Comparison of ENCODE assay signal across 22 cellular contexts in the genomic region with DNA sequence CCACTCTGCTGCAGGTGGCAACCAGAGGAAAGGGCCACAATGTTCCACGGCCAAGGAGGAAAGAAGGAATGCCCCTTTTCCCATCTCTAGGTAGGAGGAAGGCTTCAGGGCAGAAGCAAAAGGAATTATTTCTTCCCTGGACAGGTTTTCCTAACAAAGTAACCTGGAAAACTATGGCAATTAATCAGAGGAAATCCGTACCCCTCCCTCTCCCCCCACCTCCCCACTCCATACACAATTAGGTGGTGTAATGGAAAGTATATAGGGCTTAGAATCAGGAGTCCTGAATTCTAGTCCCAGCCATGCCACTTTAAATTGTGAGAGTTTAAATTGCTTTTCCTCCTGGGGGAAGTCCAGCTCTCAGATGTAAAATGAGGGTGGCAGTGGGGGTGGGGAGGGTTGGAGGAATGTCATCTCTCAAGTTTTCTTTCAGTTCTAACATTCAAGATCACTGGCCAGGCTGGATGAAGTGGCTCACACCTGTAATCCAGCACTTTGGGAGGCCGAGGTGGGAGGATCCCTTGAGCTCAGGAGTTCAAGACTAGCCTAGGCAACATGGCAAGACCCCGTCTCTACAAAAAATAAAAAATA. TPM values are rescaled to one million over a fixed set of nuclear protein-coding genes. Genes with fewer than 3 reads are reported as not detected.
A peak's percentile ranks its signal among the peaks of the same experiment; 100 is the strongest.
DNase-seq lines count a peak whose midpoint lies in the region; ATAC-seq, FAIRE-seq and TF ChIP-seq lines count a peak whose summit lies in the region.
"Had no signal": no experiment of that assay in that cellular context is flagged by ENCODE, and none has a peak within 500 bp of the region (broad histone marks: within the 10 kb centered on the region; RNA-seq: fewer than 3 reads in every experiment).

No MANE protein-coding gene starts in this region.

- no peaks in the 10 kb centered on the region for H3K9me3 ChIP-seq in A549
- H3K9me3 ChIP-seq in HEK293 (ENCODE audit: control insufficient read depth, insufficient read depth, low read depth, low read length) = no peaks in the 10 kb centered on the region
- no peaks in the 10 kb centered on the region for H3K9me3 ChIP-seq in neural cell (ENCODE audit: low read length)
- H3K9me3 ChIP-seq: ascending aorta, gastroesophageal sphincter, uterus had no signal

- no peak overlapping the region for H2AFZ ChIP-seq in neural cell (ENCODE audit: low read depth, low read length)

- no peak overlapping the region for H3K9ac ChIP-seq in neural cell (ENCODE audit: low read length)

- no peaks in the 10 kb centered on the region for H3K9me2 ChIP-seq in neural cell (ENCODE audit: insufficient read depth, low read length)

- no peak for TF ChIP-seq POLR2A in A549 (IDR thresholded peaks at IDR 0.05; ENCODE audit: low read length)

- DNase-seq in A549 (ENCODE audit: low read depth in 1 of 2, low spot score in 1 of 2) (no peak), NCI-H1092 (lab: John Stamatoyannopoulos, UW) (no peak), NOMO-1 treated with DMSO at 0.1 percent for 48 hours (lab: John Stamatoyannopoulos, UW; ENCODE audit: unreplicated experiment) (no peak)
- DNase-seq in activated T-cell treated with anti-CD3 and anti-CD28 coated beads, Interleukin-2, amount 50 U/mL, for 24 hours = no peak
- DNase-seq in activated CD4-positive, alpha-beta T cell treated with anti-CD3 and anti-CD28 coated beads for 4 hours = no peak
- DNase-seq: DMS 273 treated with DMSO at 0.1 percent for 48 hours, NCI-H1694, SHP77 treated with DMSO at 0.1 percent for 48 hours had no signal

- H4K20me1 ChIP-seq in neural cell (ENCODE audit: insufficient read depth) = no peaks in the 10 kb centered on the region

- 49% methylated on average over 4 of the region's 4 CpGs for WGBS in A549 (ENCODE audit: missing lambda C conversion rate)

- H3K27ac ChIP-seq in A549 (no peak overlapping the region; a peak in 1 of 6 replicates), HEK293 (ENCODE audit: extremely low read depth, low read depth, low read length) (no peak overlapping the region), neural cell (ENCODE audit: low read length) (no peak overlapping the region)
- H3K27ac ChIP-seq: ascending aorta had no signal

- peaks cover 57% of the 10 kb centered on the region for H3K4me1 Mint-ChIP-seq in brain
- H3K4me1 Mint-ChIP-seq in activated T-cell treated with anti-CD3 and anti-CD28 coated beads, Interleukin-2, amount 50 U/mL, for 24 hours (ENCODE audit: low read depth) = peaks cover 45% of the 10 kb centered on the region

- no peak overlapping the region for H3K27ac Mint-ChIP-seq in brain
- H3K27ac Mint-ChIP-seq in activated T-cell treated with anti-CD3 and anti-CD28 coated beads, Interleukin-2, amount 50 U/mL, for 24 hours = no peak overlapping the region
- H3K27ac Mint-ChIP-seq: activated CD4-positive, alpha-beta T cell treated with anti-CD3 and anti-CD28 coated beads for 36 hours; activated naive CD4-positive, alpha-beta T cell treated with anti-CD3 and anti-CD28 coated beads for 36 hours; activated T-cell treated with anti-CD3 and anti-CD28 coated beads, Interleukin-2, amount 50 U/mL, for 72 hours had no signal

- no peaks in the 10 kb centered on the region for H3F3A ChIP-seq in neural cell (ENCODE audit: insufficient read depth, low read length, poor library complexity, severe bottlenecking)

- no peak overlapping the region for H3K4me3 ChIP-seq in A549
- H3K4me3 ChIP-seq in HEK293 (ENCODE audit: low read depth, low read length) = no peak overlapping the region
- peak overlapping the region; percentile 72 for H3K4me3 ChIP-seq in neural cell (ENCODE audit: low read length)

- TF ChIP-seq CTCF in A549 (IDR thresholded peaks at IDR 0.05) (no peak), HEK293 (tag by site-specific recombination; IDR thresholded peaks at IDR 0.05) (no peak), brain (conservative IDR thresholded peaks at IDR 0.05) (no peak), neural cell (IDR thresholded peaks at IDR 0.05; ENCODE audit: poor library complexity, severe bottlenecking) (no peak)

- H3K4me1 ChIP-seq in A549 = peaks cover 19% of the 10 kb centered on the region; the same call in 2 of the 3 replicates
- H3K4me1 ChIP-seq in HEK293 (ENCODE audit: control insufficient read depth, insufficient read depth, low read length) = no peaks in the 10 kb centered on the region

- peaks cover 77% of the 10 kb centered on the region for H3K27me3 Mint-ChIP-seq in brain
- peaks cover 72% of the 10 kb centered on the region for H3K27me3 Mint-ChIP-seq in activated T-cell treated with anti-CD3 and anti-CD28 coated beads, Interleukin-2, amount 50 U/mL, for 24 hours

- H3K4me2 ChIP-seq in A549 (peak overlapping the region; percentile 67), neural cell (ENCODE audit: low read length) (no peak overlapping the region)

- TF ChIP-seq RAD21 in A549 (conservative IDR thresholded peaks at IDR 0.05 in 1 of 2, IDR thresholded peaks at IDR 0.05 in 1 of 2) (no peak), neural cell (conservative IDR thresholded peaks at IDR 0.05) (no peak)

- H3K36me3 ChIP-seq in HEK293 (ENCODE audit: control insufficient read depth in 2 of 2, insufficient read depth in 1 of 2, low read length in 2 of 2) (peaks cover 3 to 26% of the 10 kb centered on the region in 2 experiments; a peak in 1 of 3 replicates), neural cell (ENCODE audit: insufficient read depth, low read length) (no peaks in the 10 kb centered on the region)
- H3K36me3 ChIP-seq: uterus had no signal

- peak overlapping the region in 4 of 5 experiments; percentile 81 to 85 (median 82) for H3K4me3 Mint-ChIP-seq in brain
- no peak overlapping the region for H3K4me3 Mint-ChIP-seq in activated T-cell treated with anti-CD3 and anti-CD28 coated beads, Interleukin-2, amount 50 U/mL, for 24 hours

- CTCF ChIA-PET in A549 (lab: Yijun Ruan, JAX) = interaction anchor here (0.6 to 11.5 kb wide), 23 partner anchors 8 to 157 kb away, joined by 3 to 166 read pairs (median 7); a partner anchor contains a TSS
- CTCF ChIA-PET in HEK293 (lab: Yijun Ruan, JAX) = interaction anchor here (0.6 to 5.0 kb wide), 23 partner anchors 8 to 597 kb away, joined by 3 to 74 read pairs (median 4); a partner anchor contains a TSS

- H3K79me2 ChIP-seq in neural cell (replicated peaks; ENCODE audit: insufficient read depth, low read length) = no peaks in the 10 kb centered on the region

- peaks cover 71% of the 10 kb centered on the region for H3K27me3 ChIP-seq in neural cell (ENCODE audit: insufficient read depth, low read depth, low read length)

- POLR2A ChIA-PET in A549 (lab: Yijun Ruan, JAX) (interaction anchor here (1.3 to 2.5 kb wide), 3 partner anchors 17 to 172 kb away, joined by 3 to 9 read pairs (median 7); a partner anchor contains a TSS), HEK293 (lab: Yijun Ruan, JAX) (interaction anchor here (0.5 to 4.8 kb wide), 7 partner anchors 15 to 421 kb away, joined by 3 to 28 read pairs (median 4); a partner anchor contains a TSS)

- no peak for ATAC-seq in A549
- ATAC-seq: gastroesophageal sphincter had no signal

- FAIRE-seq in A549 (lab: Jason Lieb, UNC) = no peak
- FAIRE-seq: keratinocyte had no signal

- H3K36me3 Mint-ChIP-seq in brain = peaks cover 18% of the 10 kb centered on the region
- peaks cover 12% of the 10 kb centered on the region for H3K36me3 Mint-ChIP-seq in activated T-cell treated with anti-CD3 and anti-CD28 coated beads, Interleukin-2, amount 50 U/mL, for 24 hours (ENCODE audit: low read depth)

- H3K9me3 Mint-ChIP-seq in brain = peaks cover 0 to 5% (median 0%) of the 10 kb centered on the region in 5 experiments
- H3K9me3 Mint-ChIP-seq in activated T-cell treated with anti-CD3 and anti-CD28 coated beads, Interleukin-2, amount 50 U/mL, for 24 hours = no peaks in the 10 kb centered on the region
- H3K9me3 Mint-ChIP-seq: activated naive CD4-positive, alpha-beta T cell treated with anti-CD3 and anti-CD28 coated beads for 36 hours; activated T-cell treated with anti-CD3 and anti-CD28 coated beads, Interleukin-2, amount 50 U/mL, for 72 hours; CD4-positive, alpha-beta T cell; H9 had no signal

- no peak for TF ChIP-seq EP300 in A549 (IDR thresholded peaks at IDR 0.05)
- no peak for TF ChIP-seq EP300 in neural cell (conservative IDR thresholded peaks at IDR 0.05; ENCODE audit: poor library complexity, severe bottlenecking)

RNA-seq across cellular contexts. Expression of a gene that starts 1.7 kb away (rescaled TPM):
- polyA plus RNA-seq in A549 (2011; rRNA removed) (not detected in 2 replicates), A549 (2017; fragmentation: RNase III; extraction: RNeasy Plus Mini Kit Qiagen cat#74134 plus additional on column Dnase treatment) (not detected in 3 replicates), brain (ENCODE audit: insufficient read depth, low read depth, low replicate concordance) (0.15 TPM), neural cell (0.28 and 0.66 TPM in 2 replicates)
- 0.03 TPM in 1 of 2 replicates, not detected in the other for polyA plus RNA-seq in A549 (2012; cell fraction: cytosol; rRNA removed)
- 0.06 and 0.12 TPM in 2 replicates for polyA plus RNA-seq in A549 (2012; cell fraction: nucleus; rRNA removed)
- not detected in 2 replicates for polyA minus RNA-seq in A549 (2011; rRNA and poly(A)+ RNA removed)
- 0.46 and 0.49 TPM in 2 replicates for polyA minus RNA-seq in neural cell
- polyA plus RNA-seq: AG04450, keratinocyte, mammary epithelial cell had no signal

RNA-seq across cellular contexts. Expression of a gene that starts 17.7 kb away (rescaled TPM):
- polyA plus RNA-seq in A549 (2011; rRNA removed) (25.1 and 35.7 TPM in 2 replicates), A549 (2017; fragmentation: RNase III; extraction: RNeasy Plus Mini Kit Qiagen cat#74134 plus additional on column Dnase treatment) (12.9 to 20.0 TPM (median 16.7 TPM) in 3 replicates), brain (ENCODE audit: insufficient read depth, low read depth, low replicate concordance) (13.9 TPM), neural cell (344 and 381 TPM in 2 replicates)
- polyA plus RNA-seq in A549 (2012; cell fraction: cytosol; rRNA removed) = 22.0 and 24.7 TPM in 2 replicates
- 64.9 and 69.6 TPM in 2 replicates for polyA plus RNA-seq in A549 (2012; cell fraction: nucleus; rRNA removed)
- polyA minus RNA-seq in A549 (2011; rRNA and poly(A)+ RNA removed) = 51.5 and 62.8 TPM in 2 replicates
- polyA minus RNA-seq in neural cell = 165 and 169 TPM in 2 replicates

RNA-seq across cellular contexts. Expression of a gene that starts 23.1 kb away (rescaled TPM):
- polyA plus RNA-seq in A549 (2011; rRNA removed) (4.0 TPM in 2 replicates), A549 (2017; fragmentation: RNase III; extraction: RNeasy Plus Mini Kit Qiagen cat#74134 plus additional on column Dnase treatment) (1.8 to 2.4 TPM (median 2.1 TPM) in 3 replicates), brain (ENCODE audit: insufficient read depth, low read depth, low replicate concordance) (5.9 TPM), neural cell (0.68 TPM in 1 of 2 replicates, not detected in the other)
- polyA plus RNA-seq in A549 (2012; cell fraction: cytosol; rRNA removed) = 3.6 and 4.9 TPM in 2 replicates
- polyA plus RNA-seq in A549 (2012; cell fraction: nucleus; rRNA removed) = 3.9 TPM in 2 replicates
- 3.8 and 4.9 TPM in 2 replicates for polyA minus RNA-seq in A549 (2011; rRNA and poly(A)+ RNA removed)
- not detected in 2 replicates for polyA minus RNA-seq in neural cell

RNA-seq across cellular contexts. Expression of a gene that starts 32.3 kb away (rescaled TPM):
- polyA plus RNA-seq in A549 (2011; rRNA removed) (17.6 and 21.4 TPM in 2 replicates), A549 (2017; fragmentation: RNase III; extraction: RNeasy Plus Mini Kit Qiagen cat#74134 plus additional on column Dnase treatment) (20.0 to 24.8 TPM (median 20.8 TPM) in 3 replicates), brain (ENCODE audit: insufficient read depth, low read depth, low replicate concordance) (32.0 TPM), neural cell (14.1 and 15.8 TPM in 2 replicates)
- polyA plus RNA-seq in A549 (2012; cell fraction: cytosol; rRNA removed) = 31.0 and 32.3 TPM in 2 replicates
- 88.5 and 94.2 TPM in 2 replicates for polyA plus RNA-seq in A549 (2012; cell fraction: nucleus; rRNA removed)
- polyA minus RNA-seq in A549 (2011; rRNA and poly(A)+ RNA removed) = 45.9 and 46.2 TPM in 2 replicates
- polyA minus RNA-seq in neural cell = 36.8 and 37.7 TPM in 2 replicates

RNA-seq across cellular contexts. Expression of a gene that starts 38.3 kb away (rescaled TPM):
- polyA plus RNA-seq in A549 (2011; rRNA removed) (2,708 and 2,745 TPM in 2 replicates), A549 (2017; fragmentation: RNase III; extraction: RNeasy Plus Mini Kit Qiagen cat#74134 plus additional on column Dnase treatment) (2,367 to 2,820 TPM (median 2,590 TPM) in 3 replicates), brain (ENCODE audit: insufficient read depth, low read depth, low replicate concordance) (3,807 TPM), neural cell (573 and 605 TPM in 2 replicates)
- polyA plus RNA-seq in A549 (2012; cell fraction: cytosol; rRNA removed) = 5,875 and 6,626 TPM in 2 replicates
- polyA plus RNA-seq in A549 (2012; cell fraction: nucleus; rRNA removed) = 4,024 and 4,599 TPM in 2 replicates
- 2,915 and 3,348 TPM in 2 replicates for polyA minus RNA-seq in A549 (2011; rRNA and poly(A)+ RNA removed)
- polyA minus RNA-seq in neural cell = 371 and 430 TPM in 2 replicates
